In genomic region chr9:70962761-70963445, GRCh38 we compare ENCODE assay signal across 2 cellular contexts.
TF ChIP-seq lines count a peak whose summit lies in the region.

No MANE protein-coding gene starts in this region.

TF ChIP-seq in SK-N-SH, 30 proteins besides CTCF, POLR2A, EP300 and RAD21 (continued from another document):
- no peak for TF ChIP-seq NRF1 (IDR thresholded peaks at IDR 0.05; ENCODE audit: low read depth, low read length)
- TF ChIP-seq PBX3 (IDR thresholded peaks at IDR 0.05), result no peak
- no peak for TF ChIP-seq ELF1 (IDR thresholded peaks at IDR 0.05)
- TF ChIP-seq RXRA (IDR thresholded peaks at IDR 0.05; ENCODE audit: borderline replicate concordance, low read depth), result no peak
- no peak for TF ChIP-seq SIN3A (IDR thresholded peaks at IDR 0.05; ENCODE audit: borderline replicate concordance, low read depth, low read length)
- TF ChIP-seq EZH2phosphoT487 (IDR thresholded peaks at IDR 0.05; ENCODE audit: borderline replicate concordance, low read depth), result no peak
- TF ChIP-seq IRF3 (IDR thresholded peaks at IDR 0.05; ENCODE audit: low read depth, low read length), result no peak
- TF ChIP-seq MAX (IDR thresholded peaks at IDR 0.05; ENCODE audit: low read depth), result no peak
- no peak for TF ChIP-seq FOXM1 (IDR thresholded peaks at IDR 0.05; ENCODE audit: low read depth)
- TF ChIP-seq USF1 (IDR thresholded peaks at IDR 0.05; ENCODE audit: borderline replicate concordance, low read depth), result no peak
- TF ChIP-seq NFIC (IDR thresholded peaks at IDR 0.05; ENCODE audit: borderline replicate concordance), result no peak
- no peak for TF ChIP-seq MEF2A (IDR thresholded peaks at IDR 0.05; ENCODE audit: borderline replicate concordance, low read depth)
- no peak for TF ChIP-seq TAF1 (IDR thresholded peaks at IDR 0.05; ENCODE audit: borderline replicate concordance, low read depth, low read length)
- TF ChIP-seq FOXJ3 (CRISPR knock-in tag; IDR thresholded peaks at IDR 0.05), result no peak
- TF ChIP-seq USF2 (IDR thresholded peaks at IDR 0.05; ENCODE audit: borderline replicate concordance, low read depth, low read length), result no peak
- no peak for TF ChIP-seq MXI1 (IDR thresholded peaks at IDR 0.05; ENCODE audit: low read depth, low read length)
- no peak for TF ChIP-seq ZBTB33 (IDR thresholded peaks at IDR 0.05; ENCODE audit: borderline replicate concordance, low read depth)
- TF ChIP-seq YY1 (IDR thresholded peaks at IDR 0.05; ENCODE audit: low read depth), result no peak
- TF ChIP-seq FOSL2 (IDR thresholded peaks at IDR 0.05; ENCODE audit: borderline replicate concordance, low read depth), result no peak

TF ChIP-seq in SK-N-SH treated with all-trans-retinoic acid at 6 μM for 48 hours, 23 proteins besides CTCF, POLR2A, EP300 and RAD21 (continued from another document):
- TF ChIP-seq ZFP3 (CRISPR knock-in tag; IDR thresholded peaks at IDR 0.05), result no peak
- no peak for TF ChIP-seq ARNTL (CRISPR knock-in tag; IDR thresholded peaks at IDR 0.05; ENCODE audit: borderline replicate concordance, low read depth)
- no peak for TF ChIP-seq BACH2 (CRISPR knock-in tag; IDR thresholded peaks at IDR 0.05; ENCODE audit: borderline replicate concordance)
- no peak for TF ChIP-seq CSDC2 (CRISPR knock-in tag; IDR thresholded peaks at IDR 0.05)
- no peak for TF ChIP-seq GLIS3 (CRISPR knock-in tag; IDR thresholded peaks at IDR 0.05)
- no peak for TF ChIP-seq ZFP30 (CRISPR knock-in tag; IDR thresholded peaks at IDR 0.05)
- no peak for TF ChIP-seq PATZ1 (CRISPR knock-in tag; IDR thresholded peaks at IDR 0.05; ENCODE audit: borderline replicate concordance)
- TF ChIP-seq ISL1 (CRISPR knock-in tag; IDR thresholded peaks at IDR 0.05), result no peak
- TF ChIP-seq ZNF8 (CRISPR knock-in tag; IDR thresholded peaks at IDR 0.05), result no peak
- no peak for TF ChIP-seq POU6F1 (CRISPR knock-in tag; IDR thresholded peaks at IDR 0.05; ENCODE audit: borderline replicate concordance, low read depth)
- TF ChIP-seq PPARA (CRISPR knock-in tag; IDR thresholded peaks at IDR 0.05; ENCODE audit: borderline replicate concordance), result no peak
